Comparison of ENCODE assay signal across 19 cellular contexts in the genomic region with DNA sequence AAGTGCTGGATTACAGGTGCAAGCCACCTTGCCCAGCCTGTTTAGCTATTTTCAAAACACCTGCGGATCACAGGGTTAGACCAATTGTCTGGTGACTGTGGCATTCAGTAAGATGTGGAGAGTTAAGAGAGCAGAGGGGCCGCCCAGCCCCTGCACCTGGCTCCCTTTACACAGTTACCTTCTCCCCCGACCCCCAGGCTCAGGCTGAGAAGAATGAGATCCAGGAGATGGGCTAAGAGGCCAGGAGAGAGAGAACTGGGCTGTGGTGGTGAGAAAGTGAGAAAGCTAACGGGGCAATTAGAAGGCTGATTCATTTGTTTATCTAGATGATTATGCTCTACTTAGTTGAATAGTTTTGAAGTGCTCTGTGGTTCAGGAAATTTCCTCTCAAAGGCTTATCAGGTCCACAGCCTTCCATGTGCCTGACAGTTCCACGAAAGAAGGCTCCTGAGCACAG.
DNase-seq lines count a peak whose midpoint lies in the region; FAIRE-seq and TF ChIP-seq lines count a peak whose summit lies in the region.
"Had no signal": no experiment of that assay in that cellular context is flagged by ENCODE, and none has a peak within 500 bp of the region (broad histone marks: within the 10 kb centered on the region; RNA-seq: fewer than 3 reads in every experiment).

No MANE protein-coding gene starts in this region.

- H3K27ac Mint-ChIP-seq in mesothelial cell of epicardium (peak overlapping the region; percentile 84), HFFc6 (no peak overlapping the region)
- H3K27ac Mint-ChIP-seq: activated naive CD8-positive, alpha-beta T cell treated with anti-CD3 and anti-CD28 coated beads for 36 hours; CD4-positive, CD25-positive, alpha-beta regulatory T cell; stimulated activated memory B cell treated with anti-CD40 and anti-IgM and Interleukin-4, amounts not matched to agents 10 μg/mL and 1 μg/mL and 100 μg/mL, for 72 hours had no signal

- no peak for FAIRE-seq in GM19239 (lab: Jason Lieb, UNC)
- FAIRE-seq: endometrium, GM18507 had no signal

- no peaks in the 10 kb centered on the region for H3K27me3 Mint-ChIP-seq in mesothelial cell of epicardium (ENCODE audit: low read depth)
- peaks cover 10% of the 10 kb centered on the region for H3K27me3 Mint-ChIP-seq in HFFc6 (ENCODE audit: insufficient read depth)
- H3K27me3 Mint-ChIP-seq: activated naive CD8-positive, alpha-beta T cell treated with anti-CD3 and anti-CD28 coated beads for 36 hours had no signal

- H3K36me3 Mint-ChIP-seq in mesothelial cell of epicardium (no peaks in the 10 kb centered on the region), HFFc6 (ENCODE audit: low read depth) (no peaks in the 10 kb centered on the region)
- H3K36me3 Mint-ChIP-seq: activated naive CD8-positive, alpha-beta T cell treated with anti-CD3 and anti-CD28 coated beads for 36 hours; CD4-positive, CD25-positive, alpha-beta regulatory T cell; stimulated activated memory B cell treated with anti-CD40 and anti-IgM and Interleukin-4, amounts not matched to agents 10 μg/mL and 1 μg/mL and 100 μg/mL, for 72 hours had no signal

- no peak for TF ChIP-seq CTCF in VCaP (conservative IDR thresholded peaks at IDR 0.05)
- no peak for TF ChIP-seq CTCF in mesothelial cell of epicardium (IDR thresholded peaks at IDR 0.05; ENCODE audit: unreplicated experiment)
- TF ChIP-seq CTCF in HFFc6 (IDR thresholded peaks at IDR 0.05): no peak

- DNase-seq in DMS79 treated with DMSO at 0.1 percent for 48 hours (lab: John Stamatoyannopoulos, UW) (peak; percentile 4), DMS79 (lab: John Stamatoyannopoulos, UW) (no peak), NCI-H2029 (lab: John Stamatoyannopoulos, UW) (peak; percentile 27), mesothelial cell of epicardium (ENCODE audit: low spot score in 2 of 2, unreplicated experiment in 2 of 2) (no peak), GM19239 (ENCODE audit: insufficient read length, low spot score) (no peak), HFFc6 (no peak)
- no peak for DNase-seq in activated CD4-positive, alpha-beta T cell treated with anti-CD3 and anti-CD28 coated beads for 1 hour
- DNase-seq: activated naive CD8-positive, alpha-beta T cell treated with anti-CD3 and anti-CD28 coated beads for 36 hours; CD4-positive, CD25-positive, alpha-beta regulatory T cell; gastrocnemius medialis; GOT3; NCI-H226; upper lobe of right lung had no signal

- no peaks in the 10 kb centered on the region for H3K9me3 Mint-ChIP-seq in mesothelial cell of epicardium
- peaks cover 3% of the 10 kb centered on the region; the same call in 1 of the 2 replicates for H3K9me3 Mint-ChIP-seq in HFFc6
- H3K9me3 Mint-ChIP-seq: activated naive CD8-positive, alpha-beta T cell treated with anti-CD3 and anti-CD28 coated beads for 36 hours; central memory CD8-positive, alpha-beta T cell; stimulated activated memory B cell treated with anti-CD40 and anti-IgM and Interleukin-4, amounts not matched to agents 10 μg/mL and 1 μg/mL and 100 μg/mL, for 72 hours had no signal

- H3K4me1 Mint-ChIP-seq in mesothelial cell of epicardium: peaks cover 44% of the 10 kb centered on the region
- peaks cover 16% of the 10 kb centered on the region for H3K4me1 Mint-ChIP-seq in HFFc6 (ENCODE audit: low read depth)
- H3K4me1 Mint-ChIP-seq: activated naive CD8-positive, alpha-beta T cell treated with anti-CD3 and anti-CD28 coated beads for 36 hours; central memory CD8-positive, alpha-beta T cell; stimulated activated memory B cell treated with anti-CD40 and anti-IgM and Interleukin-4, amounts not matched to agents 10 μg/mL and 1 μg/mL and 100 μg/mL, for 72 hours had no signal

- H3K27ac ChIP-seq in VCaP: peak overlapping the region; percentile 28; the same call in 1 of the 2 replicates
- H3K27ac ChIP-seq: gastrocnemius medialis, neutrophil, upper lobe of right lung had no signal

- H3K4me3 Mint-ChIP-seq in mesothelial cell of epicardium (no peak overlapping the region), HFFc6 (no peak overlapping the region)
- H3K4me3 Mint-ChIP-seq: activated naive CD8-positive, alpha-beta T cell treated with anti-CD3 and anti-CD28 coated beads for 36 hours; CD4-positive, CD25-positive, alpha-beta regulatory T cell; central memory CD8-positive, alpha-beta T cell; stimulated activated memory B cell treated with anti-CD40 and anti-IgM and Interleukin-4, amounts not matched to agents 10 μg/mL and 1 μg/mL and 100 μg/mL, for 72 hours had no signal

Comparison
In these comparisons a context has a peak if more than half of its experiments do, and no peak if none do; other contexts are left out.
1. DNase-seq: peak in DMS79 treated with DMSO at 0.1 percent for 48 hours (single experiment) and NCI-H2029 (single experiment); none in DMS79 (single experiment), mesothelial cell of epicardium (0 of 2), GM19239 (single experiment), HFFc6 (single experiment) and activated CD4-positive, alpha-beta T cell treated with anti-CD3 and anti-CD28 coated beads for 1 hour (single experiment).